8 cellular contexts compared by ENCODE assay signal in genomic region chr1:6241887-6242740, GRCh38. TPM values are rescaled to one million over a fixed set of nuclear protein-coding genes. Genes with fewer than 3 reads are reported as not detected.
DNase-seq lines count a peak whose midpoint lies in the region; ATAC-seq and TF ChIP-seq lines count a peak whose summit lies in the region.
"Had no signal": no experiment of that assay in that cellular context is flagged by ENCODE, and none has a peak within 500 bp of the region (broad histone marks: within the 10 kb centered on the region; RNA-seq: fewer than 3 reads in every experiment).

No MANE protein-coding gene starts in this region.

- H3K27ac Mint-ChIP-seq in stimulated activated naive CD8-positive, alpha-beta T cell treated with anti-CD3 and anti-CD28 coated beads, Interleukin-15, amount 100 ng/mL, for 72 hours = no peak overlapping the region
- H3K27ac Mint-ChIP-seq: activated naive CD8-positive, alpha-beta T cell treated with anti-CD3 and anti-CD28 coated beads, Interleukin-2, amount 50 U/mL, for 24 hours had no signal

- H3K9me3 Mint-ChIP-seq in stimulated activated naive CD8-positive, alpha-beta T cell treated with anti-CD3 and anti-CD28 coated beads, Interleukin-15, amount 100 ng/mL, for 72 hours = no peaks in the 10 kb centered on the region
- H3K9me3 Mint-ChIP-seq: activated naive CD8-positive, alpha-beta T cell treated with anti-CD3 and anti-CD28 coated beads, Interleukin-2, amount 50 U/mL, for 24 hours had no signal

- peaks cover 10% of the 10 kb centered on the region for H3K4me1 ChIP-seq in Panc1 (ENCODE audit: control insufficient read depth, insufficient read depth, low read length)

- peak; percentile 56 for DNase-seq in COLO668 (lab: John Stamatoyannopoulos, UW; ENCODE audit: unreplicated experiment)
- no peak for DNase-seq in Panc1 (ENCODE audit: low read depth, low spot score)
- DNase-seq in islet precursor cell = peak; percentile 58
- DNase-seq in DMS79 (lab: John Stamatoyannopoulos, UW) = no peak
- no peak for DNase-seq in stimulated activated naive CD8-positive, alpha-beta T cell treated with anti-CD3 and anti-CD28 coated beads, Interleukin-15, amount 100 ng/mL, for 72 hours
- DNase-seq in cerebellar nuclear complex (lab: John Stamatoyannopoulos, UW) = no peak
- DNase-seq: activated naive CD8-positive, alpha-beta T cell treated with anti-CD3 and anti-CD28 coated beads, Interleukin-2, amount 50 U/mL, for 24 hours; naive B cell had no signal

- H3K9me3 ChIP-seq in Panc1 (ENCODE audit: control insufficient read depth, insufficient read depth, low read depth, low read length) = no peaks in the 10 kb centered on the region

- H3K4me3 Mint-ChIP-seq in stimulated activated naive CD8-positive, alpha-beta T cell treated with anti-CD3 and anti-CD28 coated beads, Interleukin-15, amount 100 ng/mL, for 72 hours = peak overlapping the region in 1 of 2 donors; percentile 38
- H3K4me3 Mint-ChIP-seq: activated naive CD8-positive, alpha-beta T cell treated with anti-CD3 and anti-CD28 coated beads, Interleukin-2, amount 50 U/mL, for 24 hours had no signal

- no peak for TF ChIP-seq CTCF in Panc1 (IDR thresholded peaks at IDR 0.05)

- H3K27me3 ChIP-seq in Panc1 (ENCODE audit: control insufficient read depth, insufficient read depth, low read length) = no peaks in the 10 kb centered on the region; the same call in 1 of the 2 replicates

- H3K36me3 ChIP-seq in Panc1 (ENCODE audit: control insufficient read depth, insufficient read depth, low read length) = no peaks in the 10 kb centered on the region

- BruUV-seq in Panc1 (replicated peaks; lab: Mats Ljungman, UMichigan) = no TSS peak

- H3K4me1 Mint-ChIP-seq in stimulated activated naive CD8-positive, alpha-beta T cell treated with anti-CD3 and anti-CD28 coated beads, Interleukin-15, amount 100 ng/mL, for 72 hours = peaks cover 27% of the 10 kb centered on the region

- intact Hi-C loops in Panc1 (cut with micrococcal nuclease; ENCODE audit: unreplicated experiment) = no loop called here

- POLR2A ChIA-PET in Panc1 (lab: Charles Lee) = interaction anchor here (0.6 kb wide), 1 partner anchor 1391 kb away, joined by 5 read pairs; no protein-coding TSS in a partner anchor

- peaks cover 85% of the 10 kb centered on the region for H3K27me3 Mint-ChIP-seq in stimulated activated naive CD8-positive, alpha-beta T cell treated with anti-CD3 and anti-CD28 coated beads, Interleukin-15, amount 100 ng/mL, for 72 hours

- H3K4me3 ChIP-seq in Panc1 (ENCODE audit: low read depth in 2 of 2, low read length in 2 of 2) = peak overlapping the region; percentile 27 to 45

- ATAC-seq in Panc1 = no peak
- ATAC-seq in stimulated activated naive CD8-positive, alpha-beta T cell treated with anti-CD3 and anti-CD28 coated beads, Interleukin-15, amount 100 ng/mL, for 72 hours = no peak
- ATAC-seq: activated naive CD8-positive, alpha-beta T cell treated with anti-CD3 and anti-CD28 coated beads, Interleukin-2, amount 50 U/mL, for 24 hours had no signal

- H3K27ac ChIP-seq in Panc1 (ENCODE audit: low read length) = no peak overlapping the region

- CTCF ChIA-PET in Panc1 (lab: Charles Lee) = interaction anchor here (0.6 to 0.7 kb wide), 2 partner anchors 161 to 207 kb away, joined by 3 read pairs; no protein-coding TSS in a partner anchor

- in situ Hi-C loops in Panc1 (cut with HindIII; ENCODE audit: low pct_unique_long_range_greater_than_20kb, low sequenced_read_pairs) = no loop called here

RNA-seq across cellular contexts. Expression of gene HES3, which starts 1.9 kb away (rescaled TPM):
- not detected for total RNA-seq in Panc1 (2021; ENCODE audit: unreplicated experiment)
- polyA plus RNA-seq in Panc1 (2012; ENCODE audit: insufficient read length) = not detected

RNA-seq across cellular contexts. Expression of gene ICMT, which starts 6.3 kb away (rescaled TPM):
- total RNA-seq in Panc1 (2021; ENCODE audit: unreplicated experiment) = 81.0 TPM
- polyA plus RNA-seq in Panc1 (2012; ENCODE audit: insufficient read length) = 56.6 TPM

RNA-seq across cellular contexts. Expression of gene GPR153, which starts 18.8 kb away (rescaled TPM):
- 5.5 TPM for total RNA-seq in Panc1 (2021; ENCODE audit: unreplicated experiment)
- 7.1 TPM for polyA plus RNA-seq in Panc1 (2012; ENCODE audit: insufficient read length)

RNA-seq across cellular contexts. Expression of gene RNF207, which starts 36.2 kb away (rescaled TPM):
- total RNA-seq in Panc1 (2021; ENCODE audit: unreplicated experiment) = 115 TPM
- 84.5 TPM for polyA plus RNA-seq in Panc1 (2012; ENCODE audit: insufficient read length)

RNA-seq across cellular contexts. Expression of gene RPL22, which starts 42.7 kb away (rescaled TPM):
- total RNA-seq in Panc1 (2021; ENCODE audit: unreplicated experiment) = 309 TPM
- polyA plus RNA-seq in Panc1 (2012; ENCODE audit: insufficient read length) = 319 TPM

Comparison
In these comparisons a context has a peak if more than half of its experiments do, and no peak if none do; other contexts are left out.
1. DNase-seq: peak in COLO668 (single experiment) and islet precursor cell (single experiment); none in Panc1 (single experiment), DMS79 (single experiment), stimulated activated naive CD8-positive, alpha-beta T cell treated with anti-CD3 and anti-CD28 coated beads, Interleukin-15, amount 100 ng/mL, for 72 hours (0 of 2) and cerebellar nuclear complex (0 of 2).